ENCODE assay signal across 13 cellular contexts in the genomic region with DNA sequence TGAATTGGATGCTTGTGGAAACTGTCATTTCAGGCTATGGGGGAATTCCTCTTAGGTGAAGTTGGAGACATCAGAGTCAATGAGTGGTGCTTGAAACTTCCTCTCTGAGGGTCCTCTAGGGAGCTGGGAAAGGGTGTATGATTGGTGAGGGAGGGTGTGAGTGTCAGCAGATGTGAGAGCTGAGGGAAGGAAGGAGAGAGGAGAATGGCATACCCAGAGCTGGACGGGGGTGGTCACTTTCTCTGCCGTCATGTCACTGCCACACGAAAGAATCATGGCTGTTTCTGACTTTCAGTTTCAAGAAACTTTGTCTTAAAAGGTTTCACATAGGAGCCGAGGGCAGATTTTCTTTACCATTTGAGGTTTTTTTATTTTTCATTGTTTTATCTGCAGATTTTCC. TPM values are rescaled to one million over a fixed set of nuclear protein-coding genes. Genes with fewer than 3 reads are reported as not detected.
DNase-seq lines count a peak whose midpoint lies in the region; ATAC-seq and TF ChIP-seq lines count a peak whose summit lies in the region.
"Had no signal": no experiment of that assay in that cellular context is flagged by ENCODE, and none has a peak within 500 bp of the region (broad histone marks: within the 10 kb centered on the region; RNA-seq: fewer than 3 reads in every experiment).

No MANE protein-coding gene starts in this region.

- H3K4me3 ChIP-seq in GM06990 (replicated peaks; ENCODE audit: low read depth, low read length) (no peak overlapping the region), ascending aorta (peak overlapping the region in 1 of 2 donors; percentile 28)
- H3K4me3 ChIP-seq in effector memory CD4-positive, alpha-beta T cell (ENCODE audit: insufficient read depth, low read depth, low read length, poor library complexity, severe bottlenecking), result no peak overlapping the region
- H3K4me3 ChIP-seq: right atrium auricular region had no signal

- no peaks in the 10 kb centered on the region; the same call in 1 of the 2 replicates for H3K36me3 ChIP-seq in GM06990 (ENCODE audit: control insufficient read depth, insufficient read depth, low read length)
- peaks cover 5 to 24% of the 10 kb centered on the region in 2 donors for H3K36me3 ChIP-seq in ascending aorta
- H3K36me3 ChIP-seq in effector memory CD4-positive, alpha-beta T cell (ENCODE audit: control insufficient read depth, insufficient read depth, low read length), result peaks cover 4% of the 10 kb centered on the region

- TF ChIP-seq CTCF in GM06990 (IDR thresholded peaks at IDR 0.05; ENCODE audit: insufficient read depth, low read length, poor library complexity, severe bottlenecking), result no peak
- TF ChIP-seq CTCF in ascending aorta (IDR thresholded peaks at IDR 0.05), result no peak

- H3K4me1 ChIP-seq in ascending aorta, result peaks cover 0 to 6% of the 10 kb centered on the region in 2 donors
- H3K4me1 ChIP-seq in effector memory CD4-positive, alpha-beta T cell (ENCODE audit: control insufficient read depth, insufficient read depth, low read length, poor library complexity, severe bottlenecking), result no peaks in the 10 kb centered on the region

- ATAC-seq in GM18907 (IDR thresholded peaks at IDR 0.05; ENCODE audit: unreplicated experiment) (peak; percentile 41), HG03280 (IDR thresholded peaks at IDR 0.05; ENCODE audit: unreplicated experiment) (peak; percentile 35), left ventricle myocardium superior (no peak)
- ATAC-seq: activated CD4-positive, CD25-positive, alpha-beta regulatory T cell treated with anti-CD3 and anti-CD28 coated beads, Interleukin-2, amount 50 U/mL, for 24 hours had no signal

- peak; percentile 29 for DNase-seq in GM06990 (ENCODE audit: extremely low read depth, insufficient read length)
- no peak for DNase-seq in ascending aorta (ENCODE audit: low spot score in 2 of 2)
- no peak for DNase-seq in NCI-H2029 (lab: John Stamatoyannopoulos, UW)
- DNase-seq in effector memory CD4-positive, alpha-beta T cell, result no peak
- no peak for DNase-seq in cerebellar cortex (ENCODE audit: low spot score)
- no peak for DNase-seq in left ventricle myocardium superior
- DNase-seq: activated naive CD4-positive, alpha-beta T cell treated with anti-CD3 and anti-CD28 coated beads for 36 hours; NCI-H1694 treated with DMSO at 0.1 percent for 48 hours; stimulated activated CD4-positive, alpha-beta T cell treated with anti-CD3 and anti-CD28 coated beads, Interleukin-4, amount 100 ng/mL, for 24 hours had no signal

- H3K27ac ChIP-seq in ascending aorta, result peak overlapping the region; percentile 2 to 4
- H3K27ac ChIP-seq in effector memory CD4-positive, alpha-beta T cell (ENCODE audit: insufficient read depth, low read length, poor library complexity, severe bottlenecking), result no peak overlapping the region

- intact Hi-C loops in ascending aorta (cut with DNase I), result no loop called here
- intact Hi-C loops in left ventricle myocardium superior (cut with micrococcal nuclease), result no loop called here

- H3K27me3 ChIP-seq in GM06990 (replicated peaks; ENCODE audit: control insufficient read depth, insufficient read depth, low read length), result no peaks in the 10 kb centered on the region
- H3K27me3 ChIP-seq in ascending aorta, result no peaks in the 10 kb centered on the region
- H3K27me3 ChIP-seq in effector memory CD4-positive, alpha-beta T cell (replicated peaks; ENCODE audit: control insufficient read depth, insufficient read depth, low read length, poor library complexity, severe bottlenecking), result no peaks in the 10 kb centered on the region
- H3K27me3 ChIP-seq: right atrium auricular region had no signal

- no peaks in the 10 kb centered on the region for H3K9me3 ChIP-seq in ascending aorta
- no peaks in the 10 kb centered on the region for H3K9me3 ChIP-seq in effector memory CD4-positive, alpha-beta T cell (ENCODE audit: control insufficient read depth, low read length)
- H3K9me3 ChIP-seq: right atrium auricular region had no signal

RNA-seq across cellular contexts. Expression of a gene that starts 50.3 kb away (rescaled TPM):
- total RNA-seq in ascending aorta, result 51.2 TPM
- 69.1 TPM for total RNA-seq in left ventricle myocardium superior

RNA-seq across cellular contexts. Expression of a gene that starts 58.8 kb away (rescaled TPM):
- total RNA-seq in ascending aorta, result 4.9 TPM
- total RNA-seq in left ventricle myocardium superior, result 13.3 TPM

RNA-seq across cellular contexts. Expression of a gene that starts 59.1 kb away (rescaled TPM):
- total RNA-seq in ascending aorta, result 1.6 TPM
- 14.3 TPM for total RNA-seq in left ventricle myocardium superior
